In the genomic region with DNA sequence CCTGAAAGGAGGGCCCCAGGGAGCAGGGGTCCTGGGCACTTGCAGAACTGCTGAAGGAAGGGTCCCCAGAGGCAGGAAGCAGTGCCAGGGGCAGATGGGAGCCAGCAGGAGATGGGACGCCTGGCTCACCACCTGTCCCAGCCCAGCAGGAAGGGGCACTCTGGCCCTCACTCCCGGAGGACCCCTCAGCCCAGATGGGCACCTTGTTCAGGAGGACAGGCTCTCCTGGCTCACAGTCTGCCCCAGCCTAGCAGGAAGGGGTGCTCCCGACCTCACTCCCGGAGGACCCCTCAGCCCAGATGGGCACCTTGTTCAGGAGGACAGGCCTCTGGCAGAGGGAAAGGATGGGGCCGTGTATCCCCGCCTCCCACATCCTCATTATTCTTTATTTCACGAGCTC, we compare ENCODE assay signal across 29 cellular contexts.
"Had no signal": no experiment of that assay in that cellular context is flagged by ENCODE, and none has a peak within 500 bp of the region (broad histone marks: within the 10 kb centered on the region; RNA-seq: fewer than 3 reads in every experiment).

No MANE protein-coding gene starts in this region.

- H3K36me3 Mint-ChIP-seq: immature natural killer cell; mesothelial cell of epicardium; naive B cell; natural killer cell treated with Interleukin-12 subunit alpha and Interleukin-12 subunit beta and Interleukin-15 and Interleukin-18, amount 100 ng/mL, for 72 hours; stimulated activated effector memory CD8-positive, alpha-beta T cell treated with anti-CD3 and anti-CD28 coated beads, Interleukin-12 subunit alpha, Interleukin-12 subunit beta, amount 100 ng/mL, for 72 hours had no signal

- H3K27ac Mint-ChIP-seq: dendritic cell treated with granulocyte-macrophage colony-stimulating factor and Interleukin-4, amounts not matched to agents 40 ng/mL and 50 ng/mL, for 4 days; immature natural killer cell; mesothelial cell of epicardium; naive B cell; natural killer cell treated with Interleukin-12 subunit alpha and Interleukin-12 subunit beta and Interleukin-15 and Interleukin-18, amount 100 ng/mL, for 72 hours; progenitor cell of endocrine pancreas; stimulated activated effector memory CD8-positive, alpha-beta T cell treated with anti-CD3 and anti-CD28 coated beads, Interleukin-12 subunit alpha, Interleukin-12 subunit beta, amount 100 ng/mL, for 72 hours had no signal

- H3K4me3 ChIP-seq: colonic mucosa, esophagus muscularis mucosa, gastroesophageal sphincter, heart right ventricle, mucosa of descending colon, sigmoid colon, stomach, thoracic aorta, tibial nerve, upper lobe of left lung, uterus had no signal

- H3K4me1 Mint-ChIP-seq: immature natural killer cell; naive B cell; neural crest cell; stimulated activated effector memory CD8-positive, alpha-beta T cell treated with anti-CD3 and anti-CD28 coated beads, Interleukin-12 subunit alpha, Interleukin-12 subunit beta, amount 100 ng/mL, for 72 hours had no signal

- H3K27ac ChIP-seq: colonic mucosa, esophagus muscularis mucosa, foreskin keratinocyte, gastroesophageal sphincter, heart right ventricle, parathyroid adenoma, sigmoid colon, stomach, thoracic aorta, tibial nerve, upper lobe of left lung, uterus had no signal

- H3K4me3 Mint-ChIP-seq: dendritic cell treated with granulocyte-macrophage colony-stimulating factor and Interleukin-4, amounts not matched to agents 40 ng/mL and 50 ng/mL, for 4 days; immature natural killer cell; mesothelial cell of epicardium; naive B cell; natural killer cell treated with Interleukin-12 subunit alpha and Interleukin-12 subunit beta and Interleukin-15 and Interleukin-18, amount 100 ng/mL, for 72 hours; neural crest cell; stimulated activated effector memory CD8-positive, alpha-beta T cell treated with anti-CD3 and anti-CD28 coated beads, Interleukin-12 subunit alpha, Interleukin-12 subunit beta, amount 100 ng/mL, for 72 hours had no signal

- DNase-seq: colonic mucosa; effector CD8-positive, alpha-beta T cell; foreskin keratinocyte; heart right ventricle; hippocampal formation; immature natural killer cell; mesenchymal stem cell; mucosa of descending colon; naive B cell; sigmoid colon; stimulated activated CD4-positive, alpha-beta T cell treated with anti-CD3 and anti-CD28 coated beads, Interleukin-2, amount 100 ng/mL, for 24 hours; stimulated activated CD4-positive, alpha-beta T cell treated with anti-CD3 and anti-CD28 coated beads, Interleukin-4, amount 100 ng/mL, for 24 hours; stimulated activated naive CD4-positive, alpha-beta T cell treated with Interleukin-2 at 50 U/mL for 16 hours; stomach; uterus had no signal

- H2AFZ ChIP-seq: parathyroid adenoma had no signal

- H3K4me1 ChIP-seq: colonic mucosa, esophagus muscularis mucosa, foreskin keratinocyte, gastroesophageal sphincter, heart right ventricle, parathyroid adenoma, sigmoid colon, tibial nerve, upper lobe of left lung, uterus had no signal

- H3K9me3 ChIP-seq: colonic mucosa, esophagus muscularis mucosa, gastroesophageal sphincter, heart right ventricle, mucosa of descending colon, sigmoid colon, stomach, thoracic aorta, tibial nerve, upper lobe of left lung, uterus had no signal

- H3K9ac ChIP-seq: parathyroid adenoma had no signal

- H3K36me3 ChIP-seq: colonic mucosa, esophagus muscularis mucosa, gastroesophageal sphincter, heart right ventricle, sigmoid colon, stomach, thoracic aorta, tibial nerve, upper lobe of left lung, uterus had no signal

- FAIRE-seq: endothelial cell of umbilical vein, keratinocyte had no signal

- H3K27me3 ChIP-seq: colonic mucosa, foreskin keratinocyte, tibial nerve, upper lobe of left lung, uterus had no signal

- H3K9me3 Mint-ChIP-seq: dendritic cell treated with granulocyte-macrophage colony-stimulating factor and Interleukin-4, amounts not matched to agents 40 ng/mL and 50 ng/mL, for 4 days; mesothelial cell of epicardium; naive B cell; natural killer cell treated with Interleukin-12 subunit alpha and Interleukin-12 subunit beta and Interleukin-15 and Interleukin-18, amount 100 ng/mL, for 72 hours; neural crest cell; stimulated activated effector memory CD8-positive, alpha-beta T cell treated with anti-CD3 and anti-CD28 coated beads, Interleukin-12 subunit alpha, Interleukin-12 subunit beta, amount 100 ng/mL, for 72 hours had no signal
